Comparison of ENCODE assay signal across 8 cellular contexts in genomic region chr6:139250296-139251274, GRCh38. TPM values are rescaled to one million over a fixed set of nuclear protein-coding genes. Genes with fewer than 3 reads are reported as not detected.
DNase-seq lines count a peak whose midpoint lies in the region; ATAC-seq and TF ChIP-seq lines count a peak whose summit lies in the region.

No MANE protein-coding gene starts in this region.

- WGBS in lung, 2 donors, result 58 to 64% methylated on average over 3 of the region's 3 CpGs

- H3K9me3 Mint-ChIP-seq in WTC11, result no peaks in the 10 kb centered on the region

- ATAC-seq in HG02678 (IDR thresholded peaks at IDR 0.05; ENCODE audit: unreplicated experiment), result peak; percentile 99
- peak; percentile 100 for ATAC-seq in WTC11
- ATAC-seq in lung (ENCODE audit: insufficient read depth, low FRiP score), result peak; percentile 53

- H3K4me3 ChIP-seq in NB4 (ENCODE audit: low read depth, low read length) (no peak overlapping the region), colonic mucosa (no peak overlapping the region), lung (no peak overlapping the region)

- TF ChIP-seq POLR2A in NB4 (IDR thresholded peaks at IDR 0.05; ENCODE audit: extremely low read depth, insufficient read length), result no peak

- intact Hi-C loops in colonic mucosa (cut with DNase I), result no loop called here

- H3K4me1 ChIP-seq in colonic mucosa (no peaks in the 10 kb centered on the region), lung (ENCODE audit: control insufficient read depth in 2 of 2, insufficient read depth in 2 of 2, low read length in 2 of 2) (peaks cover 0 to 9% of the 10 kb centered on the region in 2 donors)

- H3K9me3 ChIP-seq in colonic mucosa (no peaks in the 10 kb centered on the region), lung (ENCODE audit: control insufficient read depth in 2 of 2, insufficient read depth in 1 of 2, low read length in 1 of 2) (no peaks in the 10 kb centered on the region)

- H3K4me3 Mint-ChIP-seq in WTC11, result no peak overlapping the region

- no peak overlapping the region for H3K9ac ChIP-seq in colonic mucosa (ENCODE audit: low read depth in 2 of 2, low read length in 2 of 2)

- H3K27ac ChIP-seq in colonic mucosa (no peak overlapping the region), lung (ENCODE audit: low read depth in 1 of 2, low read length in 1 of 2) (peak overlapping the region in 1 of 2 donors; percentile 86)

- no peak overlapping the region for H3K27ac Mint-ChIP-seq in WTC11

- H3K27me3 Mint-ChIP-seq in WTC11 (ENCODE audit: low read depth), result no peaks in the 10 kb centered on the region

- TF ChIP-seq CTCF in NB4 (IDR thresholded peaks at IDR 0.05; ENCODE audit: low read depth, low read length) (peak; percentile 85), WTC11 (IDR thresholded peaks at IDR 0.05) (peak; percentile 57), colonic mucosa (IDR thresholded peaks at IDR 0.05) (peak; percentile 68), lung (IDR thresholded peaks at IDR 0.05; ENCODE audit: control extremely low read depth, extremely low read depth) (peak; percentile 36)

- H3K36me3 Mint-ChIP-seq in WTC11, result no peaks in the 10 kb centered on the region

- H3K36me3 ChIP-seq in colonic mucosa (no peaks in the 10 kb centered on the region), lung (ENCODE audit: control insufficient read depth in 2 of 2, insufficient read depth in 2 of 2, low read length in 2 of 2) (no peaks in the 10 kb centered on the region)

- CTCF ChIA-PET in WTC11 (lab: Charles Lee), result interaction anchor here (0.6 to 1.6 kb wide), 39 partner anchors 9 to 604 kb away, joined by 3 to 20 read pairs (median 4); no protein-coding TSS in a partner anchor

- DNase-seq in SIG-M5 treated with dmso at 0.1 percent for 504 hours (lab: John Stamatoyannopoulos, UW; ENCODE audit: unreplicated experiment) (peak; percentile 58), SIG-M5 (lab: John Stamatoyannopoulos, UW) (no peak), NB4 (ENCODE audit: low read depth) (peak; percentile 78), WTC11 (ENCODE audit: low spot score) (peak; percentile 79), colonic mucosa (peak; percentile 57), lung (ENCODE audit: low spot score) (no peak)
- DNase-seq in stimulated activated naive CD4-positive, alpha-beta T cell (lab: John Stamatoyannopoulos, UW), result peak in 5 of 6 experiments; percentile 5 to 35 (median 27)

- no peaks in the 10 kb centered on the region for H3K4me1 Mint-ChIP-seq in WTC11

- H3K27me3 ChIP-seq in colonic mucosa (no peaks in the 10 kb centered on the region), lung (ENCODE audit: control insufficient read depth, insufficient read depth) (no peaks in the 10 kb centered on the region)

- POLR2A ChIA-PET in WTC11 (lab: Charles Lee), result interaction anchor here (0.7 kb wide), 1 partner anchor 1191 kb away, joined by 6 read pairs; no protein-coding TSS in a partner anchor

TF ChIP-seq in WTC11, 78 proteins besides CTCF, POLR2A, EP300 and RAD21:
- no peak for TF ChIP-seq PREB (CRISPR knock-in tag; IDR thresholded peaks at IDR 0.05; ENCODE audit: borderline replicate concordance)

RNA-seq across cellular contexts. Expression of gene TXLNB, which starts 41.2 kb away (rescaled TPM):
- total RNA-seq in WTC11 (2021), result 0.07 to 0.16 TPM (median 0.15 TPM) in 3 replicates
- total RNA-seq in colonic mucosa, result under 1 TPM; 0.22 to 0.29 TPM
- 1 to 10 TPM; 1.3 to 2.8 TPM for total RNA-seq in lung
- polyA plus RNA-seq in lung, result 1 to 10 TPM in 1 of 2 donors, under 1 TPM in 1; 0.31 to 1.1 TPM

Comparison
In these comparisons a context has a peak if more than half of its experiments do, and no peak if none do; other contexts are left out.
1. DNase-seq: peak in SIG-M5 treated with dmso at 0.1 percent for 504 hours (single experiment), NB4 (single experiment), WTC11 (single experiment), colonic mucosa (single experiment) and stimulated activated naive CD4-positive, alpha-beta T cell (5 of 6); none in SIG-M5 (single experiment) and lung (single experiment).
2. Peak in every context shown above with its lines, with median percentiles within 50 percentile points of each other: ATAC-seq and CTCF ChIP-seq.